ENCODE assay signal across 25 cellular contexts in genomic region chr6:124436803-124437202, GRCh38.
DNase-seq lines count a peak whose midpoint lies in the region; ATAC-seq and TF ChIP-seq lines count a peak whose summit lies in the region.
"Had no signal": no experiment of that assay in that cellular context is flagged by ENCODE, and none has a peak within 500 bp of the region (broad histone marks: within the 10 kb centered on the region; RNA-seq: fewer than 3 reads in every experiment).

No MANE protein-coding gene starts in this region.

- DNase-seq in osteocyte (ENCODE audit: extremely low spot score, unreplicated experiment) (no peak), esophagus squamous epithelium (lab: John Stamatoyannopoulos, UW) (no peak), HK-2 (ENCODE audit: unreplicated experiment) (no peak), DMS153 treated with DMSO at 0.1 percent for 48 hours (lab: John Stamatoyannopoulos, UW; ENCODE audit: unreplicated experiment) (no peak)
- DNase-seq: DMS79, NCI-H1092 treated with DMSO at 0.1 percent for 48 hours, NCI-H146, NCI-H2029, NCI-H226, NCI-H510A treated with DMSO at 0.1 percent for 48 hours, NCI-H748 treated with DMSO at 0.1 percent for 48 hours, OCI-M1, SJCRH30, T-cell had no signal

- no peak overlapping the region for H3K9ac ChIP-seq in KMS-11

- ATAC-seq in GM18867 (IDR thresholded peaks at IDR 0.05; ENCODE audit: unreplicated experiment) (peak; percentile 61), GM21786 (IDR thresholded peaks at IDR 0.05; ENCODE audit: unreplicated experiment) (peak; percentile 64)
- ATAC-seq: GM23338, HepG2, K562, T-cell had no signal

- H3K4me2 ChIP-seq in KMS-11 = 0 out of 2 replicates have a peak overlapping the region, but pooled peaks have one; percentile 9
- H3K4me2 ChIP-seq: GM23338 had no signal

- no peaks in the 10 kb centered on the region for H3K36me3 ChIP-seq in KMS-11 (ENCODE audit: insufficient read depth)
- H3K36me3 ChIP-seq in esophagus squamous epithelium = no peaks in the 10 kb centered on the region
- H3K36me3 ChIP-seq: HAP-1, SJCRH30 had no signal

- peak overlapping the region; percentile 36 for H3K27ac Mint-ChIP-seq in osteocyte (ENCODE audit: unreplicated experiment)
- H3K27ac Mint-ChIP-seq: B cell; GM23338; T-cell; T-helper 2 cell treated with Interferon-gamma antibody and Interleukin-4, amounts not matched to agents 5 μg/mL and 100 μg/mL, for 36 hours had no signal

- no peaks in the 10 kb centered on the region for H3K36me3 Mint-ChIP-seq in osteocyte (ENCODE audit: unreplicated experiment)
- H3K36me3 Mint-ChIP-seq: CD14-positive monocyte, T-cell had no signal

- peaks cover 6% of the 10 kb centered on the region for H3K4me1 ChIP-seq in KMS-11 (ENCODE audit: low read depth, poor library complexity, severe bottlenecking)
- no peaks in the 10 kb centered on the region for H3K4me1 ChIP-seq in esophagus squamous epithelium
- H3K4me1 ChIP-seq: HAP-1, SJCRH30 had no signal

- H3K27me3 ChIP-seq in KMS-11 (ENCODE audit: insufficient read depth, low read depth) = no peaks in the 10 kb centered on the region
- H3K27me3 ChIP-seq in esophagus squamous epithelium = no peaks in the 10 kb centered on the region
- H3K27me3 ChIP-seq: SJCRH30 had no signal

- H3K27ac ChIP-seq in KMS-11 (no peak overlapping the region), esophagus squamous epithelium (no peak overlapping the region)
- H3K27ac ChIP-seq: HL-60, SJCRH30 had no signal

- no peak for TF ChIP-seq CTCF in KMS-11 (conservative IDR thresholded peaks at IDR 0.05; ENCODE audit: low read depth, low read length)
- TF ChIP-seq CTCF in osteocyte (IDR thresholded peaks at IDR 0.05) = no peak
- TF ChIP-seq CTCF in esophagus squamous epithelium (IDR thresholded peaks at IDR 0.05) = no peak

- intact Hi-C loops in esophagus squamous epithelium (cut with DNase I) = no loop called here

- H3K9me3 Mint-ChIP-seq in osteocyte (ENCODE audit: unreplicated experiment) = no peaks in the 10 kb centered on the region
- H3K9me3 Mint-ChIP-seq: GM23338; T-helper 2 cell treated with Interferon-gamma antibody and Interleukin-4, amounts not matched to agents 5 μg/mL and 100 μg/mL, for 36 hours had no signal

- no peaks in the 10 kb centered on the region for H4K20me1 ChIP-seq in KMS-11 (ENCODE audit: insufficient read depth)

- H3K4me1 Mint-ChIP-seq in osteocyte (ENCODE audit: unreplicated experiment) = peaks cover 33% of the 10 kb centered on the region
- H3K4me1 Mint-ChIP-seq: B cell, GM23338, T-cell had no signal

- H3K4me3 ChIP-seq in KMS-11 (IDR thresholded peaks at IDR 0.05; ENCODE audit: insufficient read depth, low read depth, low read length) = no peak overlapping the region
- no peak overlapping the region for H3K4me3 ChIP-seq in esophagus squamous epithelium
- H3K4me3 ChIP-seq: GM23338, HAP-1, K562, SJCRH30 had no signal

- no peak overlapping the region for H3K4me3 Mint-ChIP-seq in osteocyte (ENCODE audit: unreplicated experiment)
- H3K4me3 Mint-ChIP-seq: B cell; CD14-positive monocyte; GM23338; T-cell; T-helper 2 cell treated with Interferon-gamma antibody and Interleukin-4, amounts not matched to agents 5 μg/mL and 100 μg/mL, for 36 hours had no signal

- H3K79me2 ChIP-seq in KMS-11 (ENCODE audit: insufficient read depth, low read depth) = no peaks in the 10 kb centered on the region

- no peaks in the 10 kb centered on the region for H3K27me3 Mint-ChIP-seq in osteocyte (ENCODE audit: unreplicated experiment)
- H3K27me3 Mint-ChIP-seq: B cell, T-cell had no signal

- no peak for TF ChIP-seq POLR2A in esophagus squamous epithelium (IDR thresholded peaks at IDR 0.05)

- no peaks in the 10 kb centered on the region for H3K9me3 ChIP-seq in esophagus squamous epithelium
- H3K9me3 ChIP-seq: HAP-1, SJCRH30 had no signal

- no peak overlapping the region; the same call in 1 of the 2 replicates for H2AFZ ChIP-seq in KMS-11 (ENCODE audit: low read depth)
- H2AFZ ChIP-seq: GM23338 had no signal

- 82 to 89% methylated on average over 3 of the region's 3 CpGs for WGBS in esophagus squamous epithelium, 2 donors
